ENCODE assay signal across 8 cellular contexts in the genomic region with DNA sequence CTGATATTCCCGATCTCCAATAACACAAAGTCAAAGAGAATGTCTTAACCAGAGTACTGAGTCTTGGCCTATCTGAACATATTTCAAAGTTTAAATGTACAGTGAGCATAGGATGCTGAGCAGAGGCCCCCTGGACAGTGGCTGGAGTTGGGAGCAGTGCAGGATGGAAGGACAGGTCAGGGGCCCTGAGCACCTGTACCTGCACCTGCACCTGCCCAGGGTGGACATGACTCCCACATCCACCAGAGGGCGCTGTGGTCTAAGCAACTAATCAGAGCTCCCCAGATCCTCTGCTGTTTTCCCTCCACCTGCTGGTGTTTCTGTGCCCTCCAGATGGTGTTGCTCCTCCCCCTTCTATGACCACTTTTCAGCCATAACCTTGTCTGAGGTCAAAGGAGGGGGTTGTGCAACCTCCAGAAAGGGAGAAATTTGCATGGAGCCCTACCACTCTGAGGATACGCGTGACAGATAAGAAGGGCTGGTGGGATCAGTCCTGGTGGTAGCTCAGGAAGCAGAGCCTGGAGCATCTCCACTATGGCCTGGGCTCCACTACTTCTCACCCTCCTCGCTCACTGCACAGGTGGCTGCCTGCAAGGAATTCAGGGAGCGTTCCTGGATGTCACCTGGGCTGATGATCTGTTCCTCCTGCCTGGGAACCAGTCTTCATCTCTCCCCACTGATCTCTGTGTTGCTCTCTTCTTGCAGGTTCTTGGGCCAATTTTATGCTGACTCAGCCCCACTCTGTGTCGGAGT. TPM values are rescaled to one million over a fixed set of nuclear protein-coding genes. Genes with fewer than 3 reads are reported as not detected.
DNase-seq lines count a peak whose midpoint lies in the region; ATAC-seq lines count a peak whose summit lies in the region.

No MANE protein-coding gene starts in this region.

- intact Hi-C loops in Right ventricle myocardium superior (cut with DNase I), result no loop called here
- intact Hi-C loops in sciatic nerve (cut with DNase I), result no loop called here

- DNase-seq in DMS53 treated with DMSO at 0.1 percent for 48 hours (lab: John Stamatoyannopoulos, UW; ENCODE audit: unreplicated experiment), result peak; percentile 62
- peak; percentile 24 to 49 for DNase-seq in Kasumi-1 (lab: John Stamatoyannopoulos, UW)
- DNase-seq in RPMI8226, result peak; percentile 83
- DNase-seq in activated effector memory CD4-positive, alpha-beta T cell treated with Interleukin-2 at 50 U/mL for 16 hours, result peak; percentile 60
- DNase-seq in Right ventricle myocardium superior, result peak; percentile 61
- peak; percentile 68 for DNase-seq in sciatic nerve (ENCODE audit: low spot score)

- ATAC-seq in GM21529 (IDR thresholded peaks at IDR 0.05; ENCODE audit: unreplicated experiment) (peak; percentile 64), Right ventricle myocardium superior (ENCODE audit: poor library complexity) (peak; percentile 68), sciatic nerve (peak; percentile 58), GM18861 (IDR thresholded peaks at IDR 0.05; ENCODE audit: unreplicated experiment) (no peak)

RNA-seq across cellular contexts. Expression of a gene that starts 49.1 kb away (rescaled TPM):
- total RNA-seq in Right ventricle myocardium superior, result not detected
- total RNA-seq in sciatic nerve, result not detected
